8 cellular contexts compared by ENCODE assay signal in the genomic region with DNA sequence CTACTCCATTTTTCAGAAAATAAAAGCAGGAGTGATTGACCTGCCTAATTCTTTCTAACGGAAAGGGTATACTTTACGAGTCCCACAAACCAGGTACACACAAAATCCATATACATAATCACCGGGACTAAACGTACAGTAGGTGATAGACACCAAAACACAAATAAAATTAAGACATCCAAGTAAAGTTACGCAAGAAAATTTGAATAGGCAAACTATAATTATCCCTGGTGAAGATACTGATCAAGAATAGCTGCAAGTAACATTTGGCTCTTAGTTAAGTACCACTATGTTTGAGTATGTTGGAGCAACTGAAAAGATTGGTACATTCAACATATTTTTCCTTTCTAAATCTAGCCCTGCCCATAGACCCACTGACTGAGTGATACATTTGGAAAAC. TPM values are rescaled to one million over a fixed set of nuclear protein-coding genes. Genes with fewer than 3 reads are reported as not detected.
DNase-seq lines count a peak whose midpoint lies in the region; ATAC-seq, FAIRE-seq and TF ChIP-seq lines count a peak whose summit lies in the region.

No MANE protein-coding gene starts in this region.

- H3K36me3 ChIP-seq in CD8-positive, alpha-beta memory T cell (ENCODE audit: insufficient read depth, low read length) = no peaks in the 10 kb centered on the region
- peaks cover 3% of the 10 kb centered on the region for H3K36me3 ChIP-seq in bronchial epithelial cell (ENCODE audit: control insufficient read depth, insufficient read depth, low read length)
- H3K36me3 ChIP-seq in ascending aorta = peaks cover 13% of the 10 kb centered on the region in 2 donors

- peak overlapping the region in 7 of 8 donors; percentile 7 to 96 (median 91) for H3K27ac Mint-ChIP-seq in CD8-positive, alpha-beta memory T cell
- H3K27ac Mint-ChIP-seq in natural killer cell = peak overlapping the region; percentile 84 to 94

- FAIRE-seq in bronchial epithelial cell (lab: Jason Lieb, UNC) = no peak

- in situ Hi-C loops in GM13977 (cut with MboI; ENCODE audit: low pct_unique_long_range_greater_than_20kb, low sequenced_read_pairs, unreplicated experiment) = no loop called here

- peak overlapping the region; percentile 87 to 92 (median 90) for H3K4me3 Mint-ChIP-seq in CD8-positive, alpha-beta memory T cell
- H3K4me3 Mint-ChIP-seq in natural killer cell = peak overlapping the region; percentile 96

- peak overlapping the region; percentile 1 for H3K4me3 ChIP-seq in CD8-positive, alpha-beta memory T cell (ENCODE audit: low read length)
- H3K4me3 ChIP-seq in LNCaP clone FGC (ENCODE audit: low read depth, low read length) (peak overlapping the region; percentile 90), bronchial epithelial cell (ENCODE audit: low read depth, low read length) (peak overlapping the region; percentile 0), ascending aorta (peak overlapping the region in 1 of 2 donors; percentile 91)

- H3K4me1 Mint-ChIP-seq in CD8-positive, alpha-beta memory T cell = peaks cover 64 to 75% (median 73%) of the 10 kb centered on the region in 3 donors
- H3K4me1 Mint-ChIP-seq in natural killer cell = peaks cover 68 to 69% of the 10 kb centered on the region in 2 donors

- no peak for DNase-seq in CD8-positive, alpha-beta memory T cell
- DNase-seq in LNCaP clone FGC (ENCODE audit: low read depth) = no peak
- no peak for DNase-seq in bronchial epithelial cell (ENCODE audit: low read depth)
- DNase-seq in natural killer cell = no peak
- DNase-seq in GM13977 (ENCODE audit: low spot score) = no peak
- no peak for DNase-seq in SW 1271 (lab: John Stamatoyannopoulos, UW)
- no peak for DNase-seq in ascending aorta (ENCODE audit: low spot score in 2 of 2)

- H3K36me3 Mint-ChIP-seq in CD8-positive, alpha-beta memory T cell = peaks cover 9 to 50% (median 9%) of the 10 kb centered on the region in 3 donors
- H3K36me3 Mint-ChIP-seq in natural killer cell = peaks cover 10% of the 10 kb centered on the region

- no peak overlapping the region for H3K27ac ChIP-seq in CD8-positive, alpha-beta memory T cell (ENCODE audit: low read depth, low read length)
- H3K27ac ChIP-seq in ascending aorta = no peak overlapping the region

- peaks cover 56% of the 10 kb centered on the region for H3K4me1 ChIP-seq in CD8-positive, alpha-beta memory T cell (ENCODE audit: insufficient read depth, low read length)
- peaks cover 0 to 15% of the 10 kb centered on the region in 2 donors for H3K4me1 ChIP-seq in ascending aorta

- intact Hi-C loops in natural killer cell (cut with micrococcal nuclease) (loop anchor here (10.0 kb wide), 1 partner anchor 122 kb away; a partner anchor contains a TSS), ascending aorta (cut with DNase I) (loop anchor here (10.0 kb wide), 1 partner anchor 122 kb away; a partner anchor contains a TSS)

- ATAC-seq in natural killer cell = no peak
- ATAC-seq in GM19023 (IDR thresholded peaks at IDR 0.05; ENCODE audit: unreplicated experiment) = no peak

- no peak for TF ChIP-seq CTCF in LNCaP clone FGC (IDR thresholded peaks at IDR 0.05; ENCODE audit: control insufficient read depth, extremely low read depth, insufficient read depth)
- no peak for TF ChIP-seq CTCF in bronchial epithelial cell (IDR thresholded peaks at IDR 0.05; ENCODE audit: insufficient read depth, low read length, severe bottlenecking)
- no peak for TF ChIP-seq CTCF in natural killer cell (IDR thresholded peaks at IDR 0.05)
- no peak for TF ChIP-seq CTCF in GM13977 (IDR thresholded peaks at IDR 0.05; ENCODE audit: extremely low read depth, insufficient read depth, missing control alignments)
- no peak for TF ChIP-seq CTCF in ascending aorta (IDR thresholded peaks at IDR 0.05)

- no peaks in the 10 kb centered on the region for H3K27me3 ChIP-seq in CD8-positive, alpha-beta memory T cell (ENCODE audit: insufficient read depth, low read length, poor library complexity, severe bottlenecking)
- no peaks in the 10 kb centered on the region for H3K27me3 ChIP-seq in bronchial epithelial cell (ENCODE audit: control insufficient read depth, insufficient read depth, low read length)
- H3K27me3 ChIP-seq in ascending aorta = no peaks in the 10 kb centered on the region

- POLR2A ChIA-PET in CD8-positive, alpha-beta memory T cell (lab: Charles Lee) = interaction anchor here (0.6 kb wide), 1 partner anchor 966 kb away, joined by 5 read pairs; no protein-coding TSS in a partner anchor

- H3K9me3 ChIP-seq in CD8-positive, alpha-beta memory T cell (ENCODE audit: low read length) = no peaks in the 10 kb centered on the region
- H3K9me3 ChIP-seq in ascending aorta = no peaks in the 10 kb centered on the region

- no peaks in the 10 kb centered on the region for H3K27me3 Mint-ChIP-seq in CD8-positive, alpha-beta memory T cell
- H3K27me3 Mint-ChIP-seq in natural killer cell (ENCODE audit: low read depth in 2 of 2) = no peaks in the 10 kb centered on the region

- CTCF ChIA-PET in CD8-positive, alpha-beta memory T cell (lab: Charles Lee) = no interaction called here

- no peaks in the 10 kb centered on the region for H3K9me3 Mint-ChIP-seq in CD8-positive, alpha-beta memory T cell
- H3K9me3 Mint-ChIP-seq in natural killer cell = no peaks in the 10 kb centered on the region

RNA-seq across cellular contexts. Expression of a gene that starts 1.7 kb away (rescaled TPM):
- 10 to 100 TPM; 56.4 to 62.5 TPM for total RNA-seq in CD8-positive, alpha-beta memory T cell
- polyA plus RNA-seq in CD8-positive, alpha-beta memory T cell = 85.0 TPM
- total RNA-seq in bronchial epithelial cell (35.7 and 51.1 TPM in 2 replicates), natural killer cell (100 to 1,000 TPM; 274 to 355 (median 292) TPM), ascending aorta (36.1 TPM)
